Comparison of ENCODE assay signal across 23 cellular contexts in the genomic region with DNA sequence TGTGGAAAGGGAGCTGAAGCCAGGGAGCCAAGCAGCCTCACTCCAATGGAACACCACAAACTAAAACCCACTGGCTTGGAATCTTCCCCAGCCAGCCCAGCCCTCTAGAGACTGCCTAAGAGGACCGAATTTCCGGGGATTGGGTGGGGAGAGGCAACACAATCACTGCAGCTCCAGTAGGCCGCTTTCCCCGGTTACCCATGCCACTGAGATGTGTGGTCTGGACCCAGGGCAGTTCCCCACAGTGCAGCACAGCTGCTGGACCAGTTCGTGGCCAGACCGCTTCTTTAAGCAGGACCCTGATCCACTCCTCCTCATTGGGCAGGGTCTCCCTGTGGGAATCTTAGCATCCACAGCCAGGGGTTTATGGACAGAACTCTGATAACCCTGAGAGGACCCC.
DNase-seq lines count a peak whose midpoint lies in the region; TF ChIP-seq lines count a peak whose summit lies in the region.
"Had no signal": no experiment of that assay in that cellular context is flagged by ENCODE, and none has a peak within 500 bp of the region (broad histone marks: within the 10 kb centered on the region; RNA-seq: fewer than 3 reads in every experiment).

No MANE protein-coding gene starts in this region.

- H3K27me3 Mint-ChIP-seq in chondrocyte (ENCODE audit: low read depth) = no peaks in the 10 kb centered on the region
- H3K27me3 Mint-ChIP-seq: CD4-positive, alpha-beta T cell; CD4-positive, CD25-positive, alpha-beta regulatory T cell had no signal

- H3K36me3 Mint-ChIP-seq in chondrocyte (ENCODE audit: low read depth) = no peaks in the 10 kb centered on the region
- H3K36me3 Mint-ChIP-seq: CD14-positive monocyte; CD4-positive, CD25-positive, alpha-beta regulatory T cell; CD8-positive, alpha-beta memory T cell had no signal

- H3K4me1 Mint-ChIP-seq in chondrocyte (ENCODE audit: low read depth) = no peaks in the 10 kb centered on the region
- H3K4me1 Mint-ChIP-seq: B cell, CD14-positive monocyte had no signal

- TF ChIP-seq POLR2A in erythroblast (IDR thresholded peaks at IDR 0.05; ENCODE audit: low read length) = no peak

- peaks cover 16% of the 10 kb centered on the region for H3K9me3 Mint-ChIP-seq in chondrocyte (ENCODE audit: low read depth)

- no peak overlapping the region for H3K27ac Mint-ChIP-seq in chondrocyte (ENCODE audit: unreplicated experiment)
- H3K27ac Mint-ChIP-seq: B cell; CD14-positive monocyte; CD8-positive, alpha-beta memory T cell had no signal

- no peak for TF ChIP-seq CTCF in chondrocyte (IDR thresholded peaks at IDR 0.05)

- DNase-seq in chondrocyte (ENCODE audit: low spot score) = peak; percentile 63
- no peak for DNase-seq in erythroblast (lab: John Stamatoyannopoulos, UW)
- DNase-seq: 8988T; ACHN; AML-193; BE2C; C1 segment of cervical spinal cord; Caco-2; Calu3; CD4-positive, alpha-beta T cell; CD8-positive, alpha-beta T cell; COR-L47; DMS 273 treated with DMSO at 0.1 percent for 48 hours; DMS153; DMS53; DMS79; DMS79 treated with DMSO at 0.1 percent for 48 hours; DND-41; EL had no signal

- H3K4me3 Mint-ChIP-seq in chondrocyte (ENCODE audit: unreplicated experiment) = no peak overlapping the region
- H3K4me3 Mint-ChIP-seq: B cell; CD14-positive monocyte; CD8-positive, alpha-beta T cell had no signal
